1 cellular context compared by ENCODE assay signal in the genomic region with DNA sequence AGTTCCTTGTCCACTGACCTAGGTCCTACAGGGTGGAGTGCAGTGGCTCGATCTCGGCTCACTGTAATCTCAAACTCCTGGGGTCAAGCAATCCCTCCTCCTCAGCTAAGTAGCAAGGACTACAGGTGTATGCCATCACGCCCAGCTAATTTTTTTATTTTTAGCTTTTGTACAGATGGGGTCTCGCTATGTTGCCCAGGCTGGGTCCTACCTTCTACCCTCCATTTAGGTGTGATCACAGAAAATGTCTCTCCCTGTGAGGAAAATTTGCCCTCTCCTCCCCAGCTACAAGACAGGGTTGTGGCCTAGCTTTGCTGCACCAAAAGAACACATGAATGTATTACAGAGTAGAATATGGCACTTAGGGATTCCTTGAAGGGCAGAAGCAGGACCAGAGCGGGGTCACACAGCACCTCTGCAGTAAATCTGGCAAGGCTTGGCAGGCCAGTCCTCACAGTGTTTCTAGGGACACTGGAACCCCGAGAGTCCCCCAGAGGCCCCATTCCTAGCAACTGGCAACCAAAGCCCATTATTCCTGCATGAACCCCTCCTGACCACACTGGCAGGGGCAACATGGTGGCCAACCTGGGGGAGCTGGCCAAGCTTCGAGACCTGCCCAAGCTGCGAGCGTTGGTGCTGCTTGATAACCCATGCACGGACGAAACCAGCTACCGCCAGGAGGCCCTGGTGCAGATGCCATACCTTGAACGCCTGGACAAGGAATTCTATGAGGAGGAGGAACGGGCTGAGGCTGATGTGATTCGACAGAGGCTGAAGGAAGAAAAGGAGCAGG.
TF ChIP-seq lines count a peak whose summit lies in the region.

No MANE protein-coding gene starts in this region.

TF ChIP-seq in WTC11, 78 proteins besides CTCF, POLR2A, EP300 and RAD21:
- TF ChIP-seq, protein P1, sequence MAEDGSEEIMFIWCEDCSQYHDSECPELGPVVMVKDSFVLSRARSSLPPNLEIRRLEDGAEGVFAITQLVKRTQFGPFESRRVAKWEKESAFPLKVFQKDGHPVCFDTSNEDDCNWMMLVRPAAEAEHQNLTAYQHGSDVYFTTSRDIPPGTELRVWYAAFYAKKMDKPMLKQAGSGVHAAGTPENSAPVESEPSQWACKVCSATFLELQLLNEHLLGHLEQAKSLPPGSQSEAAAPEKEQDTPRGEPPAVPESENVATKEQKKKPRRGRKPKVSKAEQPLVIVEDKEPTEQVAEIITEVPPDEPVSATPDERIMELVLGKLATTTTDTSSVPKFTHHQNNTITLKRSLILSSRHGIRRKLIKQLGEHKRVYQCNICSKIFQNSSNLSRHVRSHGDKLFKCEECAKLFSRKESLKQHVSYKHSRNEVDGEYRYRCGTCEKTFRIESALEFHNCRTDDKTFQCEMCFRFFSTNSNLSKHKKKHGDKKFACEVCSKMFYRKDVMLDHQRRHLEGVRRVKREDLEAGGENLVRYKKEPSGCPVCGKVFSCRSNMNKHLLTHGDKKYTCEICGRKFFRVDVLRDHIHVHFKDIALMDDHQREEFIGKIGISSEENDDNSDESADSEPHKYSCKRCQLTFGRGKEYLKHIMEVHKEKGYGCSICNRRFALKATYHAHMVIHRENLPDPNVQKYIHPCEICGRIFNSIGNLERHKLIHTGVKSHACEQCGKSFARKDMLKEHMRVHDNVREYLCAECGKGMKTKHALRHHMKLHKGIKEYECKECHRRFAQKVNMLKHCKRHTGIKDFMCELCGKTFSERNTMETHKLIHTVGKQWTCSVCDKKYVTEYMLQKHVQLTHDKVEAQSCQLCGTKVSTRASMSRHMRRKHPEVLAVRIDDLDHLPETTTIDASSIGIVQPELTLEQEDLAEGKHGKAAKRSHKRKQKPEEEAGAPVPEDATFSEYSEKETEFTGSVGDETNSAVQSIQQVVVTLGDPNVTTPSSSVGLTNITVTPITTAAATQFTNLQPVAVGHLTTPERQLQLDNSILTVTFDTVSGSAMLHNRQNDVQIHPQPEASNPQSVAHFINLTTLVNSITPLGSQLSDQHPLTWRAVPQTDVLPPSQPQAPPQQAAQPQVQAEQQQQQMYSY (CRISPR knock-in tag; IDR thresholded peaks at IDR 0.05), result peak; percentile 45; the same call in 1 of the 2 replicates
- no peak for TF ChIP-seq ZNF671 (CRISPR knock-in tag; IDR thresholded peaks at IDR 0.05)
- TF ChIP-seq, protein P2, sequence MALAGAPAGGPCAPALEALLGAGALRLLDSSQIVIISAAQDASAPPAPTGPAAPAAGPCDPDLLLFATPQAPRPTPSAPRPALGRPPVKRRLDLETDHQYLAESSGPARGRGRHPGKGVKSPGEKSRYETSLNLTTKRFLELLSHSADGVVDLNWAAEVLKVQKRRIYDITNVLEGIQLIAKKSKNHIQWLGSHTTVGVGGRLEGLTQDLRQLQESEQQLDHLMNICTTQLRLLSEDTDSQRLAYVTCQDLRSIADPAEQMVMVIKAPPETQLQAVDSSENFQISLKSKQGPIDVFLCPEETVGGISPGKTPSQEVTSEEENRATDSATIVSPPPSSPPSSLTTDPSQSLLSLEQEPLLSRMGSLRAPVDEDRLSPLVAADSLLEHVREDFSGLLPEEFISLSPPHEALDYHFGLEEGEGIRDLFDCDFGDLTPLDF (CRISPR knock-in tag; IDR thresholded peaks at IDR 0.05), result no peak
